Comparison of ENCODE assay signal across 2 cellular contexts in the genomic region with DNA sequence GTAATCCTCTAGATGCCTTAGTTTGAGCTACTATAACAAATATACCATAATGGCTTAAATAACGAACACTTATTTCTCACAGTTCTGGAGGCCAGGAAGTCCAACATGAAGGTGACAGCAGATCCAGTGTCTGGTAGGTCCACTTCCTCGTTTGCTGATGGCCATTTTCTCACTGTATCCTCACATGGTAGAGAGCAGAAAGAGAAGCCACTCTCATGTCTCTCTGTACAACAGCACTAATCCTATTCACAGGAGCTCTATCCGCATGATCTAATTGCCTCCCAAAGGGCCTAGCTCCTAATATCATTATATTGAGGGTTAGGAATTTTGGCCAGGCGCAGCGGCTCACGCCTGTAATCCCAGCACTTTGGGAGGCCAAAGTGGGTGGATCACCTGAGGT.
TF ChIP-seq lines count a peak whose summit lies in the region.

No MANE protein-coding gene starts in this region.

TF ChIP-seq in IMR-90, 13 proteins besides CTCF, POLR2A, EP300 and RAD21:
- TF ChIP-seq, protein P1, sequence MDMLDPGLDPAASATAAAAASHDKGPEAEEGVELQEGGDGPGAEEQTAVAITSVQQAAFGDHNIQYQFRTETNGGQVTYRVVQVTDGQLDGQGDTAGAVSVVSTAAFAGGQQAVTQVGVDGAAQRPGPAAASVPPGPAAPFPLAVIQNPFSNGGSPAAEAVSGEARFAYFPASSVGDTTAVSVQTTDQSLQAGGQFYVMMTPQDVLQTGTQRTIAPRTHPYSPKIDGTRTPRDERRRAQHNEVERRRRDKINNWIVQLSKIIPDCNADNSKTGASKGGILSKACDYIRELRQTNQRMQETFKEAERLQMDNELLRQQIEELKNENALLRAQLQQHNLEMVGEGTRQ (IDR thresholded peaks at IDR 0.05; ENCODE audit: low read depth, low read length): no peak
- no peak for TF ChIP-seq RCOR1 (IDR thresholded peaks at IDR 0.05; ENCODE audit: insufficient replicate concordance, low read length)
- no peak for TF ChIP-seq CEBPB (IDR thresholded peaks at IDR 0.05; ENCODE audit: low read depth, low read length)
- no peak for TF ChIP-seq RFX5 (IDR thresholded peaks at IDR 0.05; ENCODE audit: low read depth, low read length)
- TF ChIP-seq BHLHE40 (IDR thresholded peaks at IDR 0.05; ENCODE audit: low read depth, low read length): no peak
- no peak for TF ChIP-seq MAFK (IDR thresholded peaks at IDR 0.05; ENCODE audit: low read depth, low read length)
- no peak for TF ChIP-seq MAZ (IDR thresholded peaks at IDR 0.05; ENCODE audit: borderline replicate concordance, low read depth, low read length)
- no peak for TF ChIP-seq NFE2L2 (IDR thresholded peaks at IDR 0.05; ENCODE audit: low read depth, low read length)
- TF ChIP-seq, protein P2, sequence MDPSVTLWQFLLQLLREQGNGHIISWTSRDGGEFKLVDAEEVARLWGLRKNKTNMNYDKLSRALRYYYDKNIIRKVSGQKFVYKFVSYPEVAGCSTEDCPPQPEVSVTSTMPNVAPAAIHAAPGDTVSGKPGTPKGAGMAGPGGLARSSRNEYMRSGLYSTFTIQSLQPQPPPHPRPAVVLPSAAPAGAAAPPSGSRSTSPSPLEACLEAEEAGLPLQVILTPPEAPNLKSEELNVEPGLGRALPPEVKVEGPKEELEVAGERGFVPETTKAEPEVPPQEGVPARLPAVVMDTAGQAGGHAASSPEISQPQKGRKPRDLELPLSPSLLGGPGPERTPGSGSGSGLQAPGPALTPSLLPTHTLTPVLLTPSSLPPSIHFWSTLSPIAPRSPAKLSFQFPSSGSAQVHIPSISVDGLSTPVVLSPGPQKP (IDR thresholded peaks at IDR 0.05; ENCODE audit: borderline replicate concordance, low read depth, low read length): no peak
- TF ChIP-seq FOS (IDR thresholded peaks at IDR 0.05; ENCODE audit: low read depth, low read length): no peak

TF ChIP-seq in GM12878, 131 proteins besides CTCF, POLR2A, EP300 and RAD21:
- TF ChIP-seq SPI1 (IDR thresholded peaks at IDR 0.05; ENCODE audit: borderline replicate concordance, insufficient read depth, low read depth, low read length) (peak; percentile 4; the same call in 1 of the 2 replicates), ZNF622 (IDR thresholded peaks at IDR 0.05) (no peak)
